ENCODE assay signal across 1 cellular context in the genomic region with DNA sequence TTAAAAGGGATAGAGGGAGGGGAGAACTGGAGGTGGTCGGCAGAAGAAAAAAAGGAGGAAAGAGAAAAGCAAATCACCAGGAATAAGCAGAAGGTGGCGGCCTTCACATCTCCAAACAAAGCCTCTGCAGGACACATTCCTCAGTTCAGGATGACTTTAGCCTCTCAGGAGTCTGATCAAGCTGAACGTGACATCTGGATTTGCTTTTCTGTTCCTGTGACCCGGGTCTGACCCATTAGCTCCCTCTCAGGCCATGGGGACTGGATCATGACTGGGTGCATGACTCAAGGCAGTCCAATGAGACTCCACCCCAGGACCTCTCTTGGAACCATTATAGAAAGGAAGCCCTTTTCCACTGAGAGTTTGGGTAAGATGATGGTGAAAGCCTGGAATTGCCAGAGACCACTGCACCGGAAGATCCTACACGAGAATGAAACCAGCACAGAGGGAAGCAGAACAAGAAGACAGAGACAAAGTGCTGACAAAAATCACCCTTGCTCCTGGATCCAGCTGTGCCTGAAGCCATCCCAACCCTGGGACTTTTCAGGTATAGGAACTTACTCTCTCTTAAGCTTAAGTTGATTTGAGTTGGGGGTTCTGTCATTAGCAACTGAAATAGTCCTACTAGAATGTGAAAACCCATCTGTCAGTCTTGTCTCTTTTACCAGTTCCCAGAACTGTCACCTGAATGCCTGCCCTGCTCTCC.
TF ChIP-seq lines count a peak whose summit lies in the region.

No MANE protein-coding gene starts in this region.

TF ChIP-seq in HepG2, 621 proteins besides CTCF, POLR2A, EP300 and RAD21 (continued from another document):
- TF ChIP-seq, protein P1, sequence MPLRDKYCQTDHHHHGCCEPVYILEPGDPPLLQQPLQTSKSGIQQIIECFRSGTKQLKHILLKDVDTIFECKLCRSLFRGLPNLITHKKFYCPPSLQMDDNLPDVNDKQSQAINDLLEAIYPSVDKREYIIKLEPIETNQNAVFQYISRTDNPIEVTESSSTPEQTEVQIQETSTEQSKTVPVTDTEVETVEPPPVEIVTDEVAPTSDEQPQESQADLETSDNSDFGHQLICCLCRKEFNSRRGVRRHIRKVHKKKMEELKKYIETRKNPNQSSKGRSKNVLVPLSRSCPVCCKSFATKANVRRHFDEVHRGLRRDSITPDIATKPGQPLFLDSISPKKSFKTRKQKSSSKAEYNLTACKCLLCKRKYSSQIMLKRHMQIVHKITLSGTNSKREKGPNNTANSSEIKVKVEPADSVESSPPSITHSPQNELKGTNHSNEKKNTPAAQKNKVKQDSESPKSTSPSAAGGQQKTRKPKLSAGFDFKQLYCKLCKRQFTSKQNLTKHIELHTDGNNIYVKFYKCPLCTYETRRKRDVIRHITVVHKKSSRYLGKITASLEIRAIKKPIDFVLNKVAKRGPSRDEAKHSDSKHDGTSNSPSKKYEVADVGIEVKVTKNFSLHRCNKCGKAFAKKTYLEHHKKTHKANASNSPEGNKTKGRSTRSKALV (CRISPR knock-in tag; IDR thresholded peaks at IDR 0.05): no peak
- TF ChIP-seq SP4 (CRISPR knock-in tag; IDR thresholded peaks at IDR 0.05): no peak
